8 cellular contexts compared by ENCODE assay signal in genomic region chr16:66650707-66651473, GRCh38. TPM values are rescaled to one million over a fixed set of nuclear protein-coding genes. Genes with fewer than 3 reads are reported as not detected.
DNase-seq lines count a peak whose midpoint lies in the region; ATAC-seq, FAIRE-seq and TF ChIP-seq lines count a peak whose summit lies in the region.

No MANE protein-coding gene starts in this region.

- no peaks in the 10 kb centered on the region for H3K79me2 ChIP-seq in neural cell (replicated peaks; ENCODE audit: insufficient read depth, low read length)

- no peaks in the 10 kb centered on the region for H3K27me3 ChIP-seq in neural cell (ENCODE audit: insufficient read depth, low read depth, low read length)

- peak; percentile 77 for TF ChIP-seq RAD21 in neural cell (conservative IDR thresholded peaks at IDR 0.05)

- H3K9ac ChIP-seq in neural cell (ENCODE audit: low read length), result peak overlapping the region; percentile 56

- peak overlapping the region; percentile 68 for H3K4me2 ChIP-seq in neural cell (ENCODE audit: low read length)

- TF ChIP-seq EP300 in neural cell (conservative IDR thresholded peaks at IDR 0.05; ENCODE audit: poor library complexity, severe bottlenecking), result peak; percentile 48

- no peaks in the 10 kb centered on the region for H4K20me1 ChIP-seq in neural cell (ENCODE audit: insufficient read depth)

- TF ChIP-seq CTCF in D721Med (IDR thresholded peaks at IDR 0.05; ENCODE audit: insufficient read depth, missing control alignments), result peak; percentile 95
- TF ChIP-seq CTCF in LNCAP (IDR thresholded peaks at IDR 0.05), result peak; percentile 95
- TF ChIP-seq CTCF in fibroblast of the aortic adventitia (IDR thresholded peaks at IDR 0.05; ENCODE audit: insufficient read depth, low read length), result peak; percentile 99
- TF ChIP-seq CTCF in neural cell (IDR thresholded peaks at IDR 0.05; ENCODE audit: poor library complexity, severe bottlenecking), result peak; percentile 98

- H3K9me2 ChIP-seq in neural cell (ENCODE audit: insufficient read depth, low read length), result no peaks in the 10 kb centered on the region

- peak; percentile 95 for ATAC-seq in GM21737 (IDR thresholded peaks at IDR 0.05; ENCODE audit: unreplicated experiment)
- ATAC-seq in stimulated activated naive CD8-positive, alpha-beta T cell treated with anti-CD3 and anti-CD28 coated beads, Interleukin-15, Interleukin-2, amounts not matched to agents 100 U/mL and 50 U/mL, for 24 hours, result peak; percentile 96

- peak overlapping the region; percentile 80 for H3K27ac ChIP-seq in neural cell (ENCODE audit: low read length)

- H3K9me3 ChIP-seq in neural cell (ENCODE audit: low read length), result no peaks in the 10 kb centered on the region

- H3K4me3 ChIP-seq in fibroblast of the aortic adventitia (ENCODE audit: low read depth, low read length), result peak overlapping the region; percentile 45
- H3K4me3 ChIP-seq in neural cell (ENCODE audit: low read length), result peak overlapping the region; percentile 64

- H3F3A ChIP-seq in neural cell (ENCODE audit: insufficient read depth, low read length, poor library complexity, severe bottlenecking), result peaks cover 7% of the 10 kb centered on the region

- H2AFZ ChIP-seq in neural cell (ENCODE audit: low read depth, low read length), result peak overlapping the region; percentile 80

- FAIRE-seq in D721Med (lab: Jason Lieb, UNC), result no peak

- DNase-seq in D721Med (ENCODE audit: insufficient read length, low spot score) (no peak), RPMI7951 (ENCODE audit: low read depth) (peak; percentile 82), fibroblast of the aortic adventitia (ENCODE audit: low read depth) (peak; percentile 84)
- DNase-seq in activated T-helper 1 cell treated with anti-CD3 and anti-CD28 coated beads, Interleukin-2, amount 50 U/mL, for 16 hours (ENCODE audit: low read depth in 1 of 2, low spot score in 1 of 2), result peak; percentile 51 to 53
- DNase-seq in stimulated activated naive CD8-positive, alpha-beta T cell treated with anti-CD3 and anti-CD28 coated beads, Interleukin-15, Interleukin-2, amounts not matched to agents 100 U/mL and 50 U/mL, for 24 hours, result peak; percentile 86

- no peaks in the 10 kb centered on the region for H3K36me3 ChIP-seq in neural cell (ENCODE audit: insufficient read depth, low read length)

TF ChIP-seq in neural cell, 6 proteins besides CTCF, POLR2A, EP300 and RAD21:
- TF ChIP-seq, protein P1, sequence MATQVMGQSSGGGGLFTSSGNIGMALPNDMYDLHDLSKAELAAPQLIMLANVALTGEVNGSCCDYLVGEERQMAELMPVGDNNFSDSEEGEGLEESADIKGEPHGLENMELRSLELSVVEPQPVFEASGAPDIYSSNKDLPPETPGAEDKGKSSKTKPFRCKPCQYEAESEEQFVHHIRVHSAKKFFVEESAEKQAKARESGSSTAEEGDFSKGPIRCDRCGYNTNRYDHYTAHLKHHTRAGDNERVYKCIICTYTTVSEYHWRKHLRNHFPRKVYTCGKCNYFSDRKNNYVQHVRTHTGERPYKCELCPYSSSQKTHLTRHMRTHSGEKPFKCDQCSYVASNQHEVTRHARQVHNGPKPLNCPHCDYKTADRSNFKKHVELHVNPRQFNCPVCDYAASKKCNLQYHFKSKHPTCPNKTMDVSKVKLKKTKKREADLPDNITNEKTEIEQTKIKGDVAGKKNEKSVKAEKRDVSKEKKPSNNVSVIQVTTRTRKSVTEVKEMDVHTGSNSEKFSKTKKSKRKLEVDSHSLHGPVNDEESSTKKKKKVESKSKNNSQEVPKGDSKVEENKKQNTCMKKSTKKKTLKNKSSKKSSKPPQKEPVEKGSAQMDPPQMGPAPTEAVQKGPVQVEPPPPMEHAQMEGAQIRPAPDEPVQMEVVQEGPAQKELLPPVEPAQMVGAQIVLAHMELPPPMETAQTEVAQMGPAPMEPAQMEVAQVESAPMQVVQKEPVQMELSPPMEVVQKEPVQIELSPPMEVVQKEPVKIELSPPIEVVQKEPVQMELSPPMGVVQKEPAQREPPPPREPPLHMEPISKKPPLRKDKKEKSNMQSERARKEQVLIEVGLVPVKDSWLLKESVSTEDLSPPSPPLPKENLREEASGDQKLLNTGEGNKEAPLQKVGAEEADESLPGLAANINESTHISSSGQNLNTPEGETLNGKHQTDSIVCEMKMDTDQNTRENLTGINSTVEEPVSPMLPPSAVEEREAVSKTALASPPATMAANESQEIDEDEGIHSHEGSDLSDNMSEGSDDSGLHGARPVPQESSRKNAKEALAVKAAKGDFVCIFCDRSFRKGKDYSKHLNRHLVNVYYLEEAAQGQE (IDR thresholded peaks at IDR 0.05; ENCODE audit: borderline replicate concordance), result peak; percentile 31
- TF ChIP-seq MXI1 (conservative IDR thresholded peaks at IDR 0.05; ENCODE audit: poor library complexity, severe bottlenecking) (peak; percentile 56), POLR2AphosphoS5 (IDR thresholded peaks at IDR 0.05) (peak; percentile 66), TAF1 (IDR thresholded peaks at IDR 0.05; ENCODE audit: low read depth) (peak; percentile 42), SMC3 (conservative IDR thresholded peaks at IDR 0.05; ENCODE audit: poor library complexity) (peak; percentile 75), EZH2 (IDR thresholded peaks at IDR 0.05; ENCODE audit: borderline replicate concordance, insufficient read depth, low read length, poor library complexity, severe bottlenecking) (no peak)

RNA-seq across cellular contexts. Expression of gene CMTM4, which starts 45.7 kb away (rescaled TPM):
- total RNA-seq in RPMI7951 (2014; rRNA removed; shearing (Covaris generic)), result 20.5 and 22.4 TPM in 2 replicates
- 13.3 and 16.8 TPM in 2 replicates for total RNA-seq in fibroblast of the aortic adventitia (ENCODE audit: low replicate concordance)
- 26.1 and 27.2 TPM in 2 replicates for polyA plus RNA-seq in neural cell
- 65.1 and 76.7 TPM in 2 replicates for polyA minus RNA-seq in neural cell

RNA-seq across cellular contexts. Expression of gene CMTM3, which starts 46.4 kb away (rescaled TPM):
- 47.9 and 49.2 TPM in 2 replicates for total RNA-seq in RPMI7951 (2014; rRNA removed; shearing (Covaris generic))
- 7.4 and 17.8 TPM in 2 replicates for total RNA-seq in fibroblast of the aortic adventitia (ENCODE audit: low replicate concordance)
- polyA plus RNA-seq in neural cell, result 7.7 and 8.2 TPM in 2 replicates
- polyA minus RNA-seq in neural cell, result 4.6 and 6.3 TPM in 2 replicates
